12 cellular contexts compared by ENCODE assay signal in genomic region chr6:31825553-31825952, GRCh38. TPM values are rescaled to one million over a fixed set of nuclear protein-coding genes. Genes with fewer than 3 reads are reported as not detected.
DNase-seq lines count a peak whose midpoint lies in the region; ATAC-seq, FAIRE-seq and TF ChIP-seq lines count a peak whose summit lies in the region.
"Had no signal": no experiment of that assay in that cellular context is flagged by ENCODE, and none has a peak within 500 bp of the region (broad histone marks: within the 10 kb centered on the region; RNA-seq: fewer than 3 reads in every experiment).

No MANE protein-coding gene starts in this region.

- no peak for ATAC-seq in activated CD8-positive, alpha-beta memory T cell treated with anti-CD3 and anti-CD28 coated beads, Interleukin-2, amount 10 ng/mL, durations not matched to agents 7 days and 5 days
- ATAC-seq in lower lobe of right lung (no peak), HG03175 (IDR thresholded peaks at IDR 0.05; ENCODE audit: unreplicated experiment) (no peak)
- ATAC-seq: esophagus mucosa had no signal

- CTCF ChIA-PET in activated CD8-positive, alpha-beta memory T cell treated with anti-CD3 and anti-CD28 coated beads, Interleukin-2, amount 10 ng/mL, durations not matched to agents 7 days and 5 days (lab: Charles Lee): interaction anchor here (1.2 to 1.3 kb wide), 2 partner anchors 19 to 95 kb away, joined by 3 to 4 read pairs; partner anchors contain the start of gene LSM2

- H4K20me1 ChIP-seq in astrocyte (ENCODE audit: insufficient read depth, low read length): peaks cover 7% of the 10 kb centered on the region

- TF ChIP-seq CTCF in astrocyte (IDR thresholded peaks at IDR 0.05; ENCODE audit: insufficient read depth, low read depth, low read length) (no peak), lower lobe of right lung (IDR thresholded peaks at IDR 0.05) (no peak), testis (IDR thresholded peaks at IDR 0.05) (no peak)

- no peak overlapping the region for H2AFZ ChIP-seq in astrocyte (ENCODE audit: low read depth, low read length)

- peaks cover 12% of the 10 kb centered on the region for H3K79me2 ChIP-seq in astrocyte (ENCODE audit: insufficient read depth, low read length)

- H3K9ac ChIP-seq in astrocyte (ENCODE audit: low read length): no peak overlapping the region

- H3K4me1 Mint-ChIP-seq in activated CD8-positive, alpha-beta memory T cell treated with anti-CD3 and anti-CD28 coated beads, Interleukin-2, amount 10 ng/mL, durations not matched to agents 7 days and 5 days: peaks cover 50% of the 10 kb centered on the region
- H3K4me1 Mint-ChIP-seq in astrocyte (ENCODE audit: low read depth, unreplicated experiment): peaks cover 20% of the 10 kb centered on the region

- no peaks in the 10 kb centered on the region for H3K9me3 Mint-ChIP-seq in activated CD8-positive, alpha-beta memory T cell treated with anti-CD3 and anti-CD28 coated beads, Interleukin-2, amount 10 ng/mL, durations not matched to agents 7 days and 5 days (ENCODE audit: low read depth)
- no peaks in the 10 kb centered on the region for H3K9me3 Mint-ChIP-seq in astrocyte (ENCODE audit: unreplicated experiment)

- no peaks in the 10 kb centered on the region for H3K27me3 Mint-ChIP-seq in activated CD8-positive, alpha-beta memory T cell treated with anti-CD3 and anti-CD28 coated beads, Interleukin-2, amount 10 ng/mL, durations not matched to agents 7 days and 5 days
- H3K27me3 Mint-ChIP-seq in astrocyte (ENCODE audit: low read depth, unreplicated experiment): no peaks in the 10 kb centered on the region

- no peaks in the 10 kb centered on the region for H3K27me3 ChIP-seq in astrocyte (ENCODE audit: insufficient read depth, low read length)
- no peaks in the 10 kb centered on the region for H3K27me3 ChIP-seq in lower lobe of right lung (ENCODE audit: low read depth)
- H3K27me3 ChIP-seq in testis: no peaks in the 10 kb centered on the region

- H3K4me1 ChIP-seq in astrocyte (ENCODE audit: insufficient read depth, low read length) (peaks cover 17% of the 10 kb centered on the region), lower lobe of right lung (peaks cover 56% of the 10 kb centered on the region), testis (peaks cover 25% of the 10 kb centered on the region)

- H3K4me3 ChIP-seq in astrocyte (ENCODE audit: insufficient read depth, low read depth, low read length): no peak overlapping the region
- H3K4me3 ChIP-seq in lower lobe of right lung: no peak overlapping the region
- H3K4me3 ChIP-seq in testis: no peak overlapping the region

- FAIRE-seq in astrocyte (lab: Jason Lieb, UNC): no peak

- H3K36me3 ChIP-seq in astrocyte (ENCODE audit: insufficient read depth, low read length): no peaks in the 10 kb centered on the region
- H3K36me3 ChIP-seq in lower lobe of right lung: no peaks in the 10 kb centered on the region
- no peaks in the 10 kb centered on the region for H3K36me3 ChIP-seq in testis (ENCODE audit: low read depth, missing control alignments)

- H3K36me3 Mint-ChIP-seq in activated CD8-positive, alpha-beta memory T cell treated with anti-CD3 and anti-CD28 coated beads, Interleukin-2, amount 10 ng/mL, durations not matched to agents 7 days and 5 days: peaks cover 7% of the 10 kb centered on the region
- no peaks in the 10 kb centered on the region for H3K36me3 Mint-ChIP-seq in astrocyte (ENCODE audit: low read depth, unreplicated experiment)

- H3K9me3 ChIP-seq in astrocyte (ENCODE audit: insufficient read depth, low read depth, low read length): no peaks in the 10 kb centered on the region
- no peaks in the 10 kb centered on the region for H3K9me3 ChIP-seq in lower lobe of right lung
- no peaks in the 10 kb centered on the region for H3K9me3 ChIP-seq in testis

- H3K4me3 Mint-ChIP-seq in activated CD8-positive, alpha-beta memory T cell treated with anti-CD3 and anti-CD28 coated beads, Interleukin-2, amount 10 ng/mL, durations not matched to agents 7 days and 5 days: peak overlapping the region; percentile 85
- peak overlapping the region; percentile 88 for H3K4me3 Mint-ChIP-seq in astrocyte (ENCODE audit: unreplicated experiment)

- H3K4me2 ChIP-seq in astrocyte (ENCODE audit: low read length): no peak overlapping the region

- WGBS in testis, 2 donors: 44 to 66% methylated on average over 4 of the region's 4 CpGs

- no peak for DNase-seq in activated CD8-positive, alpha-beta memory T cell treated with anti-CD3 and anti-CD28 coated beads, Interleukin-2, amount 10 ng/mL, durations not matched to agents 7 days and 5 days
- no peak for DNase-seq in activated CD8-positive, alpha-beta memory T cell treated with anti-CD3 and anti-CD28 coated beads, Interleukin-2, amount 50 U/mL, for 4 hours
- DNase-seq in astrocyte (ENCODE audit: low read depth) (no peak), lower lobe of right lung (no peak), testis (no peak), GF-D8 (lab: John Stamatoyannopoulos, UW) (no peak), NCI-H187 treated with DMSO at 0.1 percent for 48 hours (lab: John Stamatoyannopoulos, UW) (no peak)
- DNase-seq: activated CD8-positive, alpha-beta memory T cell treated with anti-CD3 and anti-CD28 coated beads, Interleukin-2, amount 50 U/mL, for 48 hours; nucleus accumbens; stimulated activated CD8-positive, alpha-beta memory T cell treated with anti-CD3 and anti-CD28 coated beads, Interleukin-4, amount 100 ng/mL, for 48 hours had no signal

- TF ChIP-seq POLR2A in testis (IDR thresholded peaks at IDR 0.05): no peak

- intact Hi-C loops in lower lobe of right lung (cut with DNase I): no loop called here
- intact Hi-C loops in testis (cut with DNase I; ENCODE audit: low total_unique reads): no loop called here

- peak overlapping the region; percentile 97 for H3K27ac Mint-ChIP-seq in activated CD8-positive, alpha-beta memory T cell treated with anti-CD3 and anti-CD28 coated beads, Interleukin-2, amount 10 ng/mL, durations not matched to agents 7 days and 5 days
- H3K27ac Mint-ChIP-seq in astrocyte (ENCODE audit: unreplicated experiment): no peak overlapping the region

- H3K27ac ChIP-seq in astrocyte (ENCODE audit: low read depth, low read length) (no peak overlapping the region), lower lobe of right lung (peak overlapping the region; percentile 92), testis (peak overlapping the region; percentile 96 to 99)

RNA-seq across cellular contexts. Expression of gene HSPA1B, which starts 2.0 kb away (rescaled TPM):
- total RNA-seq in activated CD8-positive, alpha-beta memory T cell treated with anti-CD3 and anti-CD28 coated beads, Interleukin-2, amount 10 ng/mL, durations not matched to agents 7 days and 5 days: 10 to 100 TPM; 64.6 to 71.6 TPM
- 64.9 and 77.2 TPM in 2 replicates for total RNA-seq in astrocyte
- 122 TPM for total RNA-seq in lower lobe of right lung
- 100 to 1,000 TPM; 167 to 204 TPM for total RNA-seq in testis
- 127 TPM for polyA plus RNA-seq in testis (ENCODE audit: insufficient read depth, low read depth, low replicate concordance)

RNA-seq across cellular contexts. Expression of gene HSPA1A, which starts 10.2 kb away (rescaled TPM):
- total RNA-seq in activated CD8-positive, alpha-beta memory T cell treated with anti-CD3 and anti-CD28 coated beads, Interleukin-2, amount 10 ng/mL, durations not matched to agents 7 days and 5 days: 100 to 1,000 TPM; 124 to 137 TPM
- total RNA-seq in astrocyte (52.6 and 52.7 TPM in 2 replicates), lower lobe of right lung (230 TPM), testis (100 to 1,000 TPM; 113 to 151 TPM)
- 90.4 TPM for polyA plus RNA-seq in testis (ENCODE audit: insufficient read depth, low read depth, low replicate concordance)

RNA-seq across cellular contexts. Expression of gene HSPA1L, which starts 10.5 kb away (rescaled TPM):
- total RNA-seq in activated CD8-positive, alpha-beta memory T cell treated with anti-CD3 and anti-CD28 coated beads, Interleukin-2, amount 10 ng/mL, durations not matched to agents 7 days and 5 days: 1 to 10 TPM; 2.9 to 3.1 TPM
- total RNA-seq in astrocyte (0.98 and 1.1 TPM in 2 replicates), lower lobe of right lung (2.5 TPM), testis (10 to 100 TPM; 30.3 to 87.9 TPM)
- 103 TPM for polyA plus RNA-seq in testis (ENCODE audit: insufficient read depth, low read depth, low replicate concordance)

RNA-seq across cellular contexts. Expression of gene LSM2, which starts 18.8 kb away (rescaled TPM):
- 100 to 1,000 TPM; 124 to 129 TPM for total RNA-seq in activated CD8-positive, alpha-beta memory T cell treated with anti-CD3 and anti-CD28 coated beads, Interleukin-2, amount 10 ng/mL, durations not matched to agents 7 days and 5 days
- total RNA-seq in astrocyte (43.8 and 44.0 TPM in 2 replicates), lower lobe of right lung (30.5 TPM), testis (10 to 100 TPM; 43.3 to 49.6 TPM)
- polyA plus RNA-seq in testis (ENCODE audit: insufficient read depth, low read depth, low replicate concordance): 55.5 TPM

RNA-seq across cellular contexts. Expression of gene VARS1, which starts 30.0 kb away (rescaled TPM):
- total RNA-seq in activated CD8-positive, alpha-beta memory T cell treated with anti-CD3 and anti-CD28 coated beads, Interleukin-2, amount 10 ng/mL, durations not matched to agents 7 days and 5 days: 100 to 1,000 TPM; 107 to 140 TPM
- total RNA-seq in astrocyte (94.8 and 96.3 TPM in 2 replicates), lower lobe of right lung (44.1 TPM), testis (100 to 1,000 TPM in 1 of 2 donors, 10 to 100 TPM in 1; 94.8 to 131 TPM)
- polyA plus RNA-seq in testis (ENCODE audit: insufficient read depth, low read depth, low replicate concordance): 156 TPM
